ENCODE assay signal across 2 cellular contexts in the genomic region with DNA sequence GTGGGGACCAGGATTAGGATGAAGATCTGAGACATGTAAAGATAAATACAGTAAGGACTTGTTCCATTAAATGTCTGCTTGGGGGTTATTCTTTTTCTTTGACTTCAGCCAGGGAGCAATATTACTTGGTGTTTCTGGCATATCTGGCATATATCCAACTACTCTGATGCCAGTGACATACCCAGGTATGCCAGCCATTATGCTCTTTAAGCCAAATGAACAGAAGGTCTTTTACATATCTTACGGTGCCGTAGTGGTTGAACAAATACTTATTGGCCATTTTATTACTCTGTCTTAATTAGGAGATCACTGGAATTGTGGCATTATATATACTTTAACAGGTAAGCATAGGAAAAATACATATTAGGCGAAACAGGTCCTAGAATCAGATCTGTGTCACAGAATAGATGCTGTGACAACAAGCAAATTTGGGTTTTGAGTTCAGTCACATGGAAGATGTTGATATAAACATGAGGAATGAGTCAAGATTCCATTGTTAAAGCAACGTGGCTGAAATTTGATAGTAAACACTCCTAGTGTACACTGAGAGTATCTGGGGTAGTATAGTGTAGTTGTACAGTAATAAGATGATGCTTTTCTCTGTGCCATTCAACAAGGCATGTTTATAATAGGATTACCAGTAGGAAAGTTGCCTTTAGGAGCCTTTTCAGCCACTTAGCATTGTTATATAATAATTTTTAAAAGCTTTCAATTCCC.
TF ChIP-seq lines count a peak whose summit lies in the region.

No MANE protein-coding gene starts in this region.

TF ChIP-seq in SK-N-SH treated with all-trans-retinoic acid at 6 μM for 48 hours, 23 proteins besides CTCF, POLR2A, EP300 and RAD21:
- no peak for TF ChIP-seq ZFP30 (CRISPR knock-in tag; IDR thresholded peaks at IDR 0.05)
- TF ChIP-seq ZFP3 (CRISPR knock-in tag; IDR thresholded peaks at IDR 0.05): no peak
- no peak for TF ChIP-seq ZC3H10 (CRISPR knock-in tag; IDR thresholded peaks at IDR 0.05)

TF ChIP-seq in SK-N-SH, 30 proteins besides CTCF, POLR2A, EP300 and RAD21:
- no peak for TF ChIP-seq TAF1 (IDR thresholded peaks at IDR 0.05; ENCODE audit: borderline replicate concordance, low read depth, low read length)
- no peak for TF ChIP-seq ELF1 (IDR thresholded peaks at IDR 0.05)
- TF ChIP-seq SMC3 (IDR thresholded peaks at IDR 0.05; ENCODE audit: low read depth, low read length): no peak
- TF ChIP-seq, protein P1, sequence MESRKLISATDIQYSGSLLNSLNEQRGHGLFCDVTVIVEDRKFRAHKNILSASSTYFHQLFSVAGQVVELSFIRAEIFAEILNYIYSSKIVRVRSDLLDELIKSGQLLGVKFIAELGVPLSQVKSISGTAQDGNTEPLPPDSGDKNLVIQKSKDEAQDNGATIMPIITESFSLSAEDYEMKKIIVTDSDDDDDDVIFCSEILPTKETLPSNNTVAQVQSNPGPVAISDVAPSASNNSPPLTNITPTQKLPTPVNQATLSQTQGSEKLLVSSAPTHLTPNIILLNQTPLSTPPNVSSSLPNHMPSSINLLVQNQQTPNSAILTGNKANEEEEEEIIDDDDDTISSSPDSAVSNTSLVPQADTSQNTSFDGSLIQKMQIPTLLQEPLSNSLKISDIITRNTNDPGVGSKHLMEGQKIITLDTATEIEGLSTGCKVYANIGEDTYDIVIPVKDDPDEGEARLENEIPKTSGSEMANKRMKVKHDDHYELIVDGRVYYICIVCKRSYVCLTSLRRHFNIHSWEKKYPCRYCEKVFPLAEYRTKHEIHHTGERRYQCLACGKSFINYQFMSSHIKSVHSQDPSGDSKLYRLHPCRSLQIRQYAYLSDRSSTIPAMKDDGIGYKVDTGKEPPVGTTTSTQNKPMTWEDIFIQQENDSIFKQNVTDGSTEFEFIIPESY (IDR thresholded peaks at IDR 0.05; ENCODE audit: borderline replicate concordance, low read depth): no peak
- TF ChIP-seq NFIC (IDR thresholded peaks at IDR 0.05; ENCODE audit: borderline replicate concordance): no peak
- TF ChIP-seq MEF2A (IDR thresholded peaks at IDR 0.05; ENCODE audit: borderline replicate concordance, low read depth): no peak
- TF ChIP-seq, protein P2, sequence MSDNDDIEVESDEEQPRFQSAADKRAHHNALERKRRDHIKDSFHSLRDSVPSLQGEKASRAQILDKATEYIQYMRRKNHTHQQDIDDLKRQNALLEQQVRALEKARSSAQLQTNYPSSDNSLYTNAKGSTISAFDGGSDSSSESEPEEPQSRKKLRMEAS (IDR thresholded peaks at IDR 0.05; ENCODE audit: low read depth): no peak
- TF ChIP-seq TCF12 (IDR thresholded peaks at IDR 0.05): no peak
- TF ChIP-seq POLR2AphosphoS5 (IDR thresholded peaks at IDR 0.05; ENCODE audit: low read depth, low read length): no peak
- TF ChIP-seq EZH2phosphoT487 (IDR thresholded peaks at IDR 0.05; ENCODE audit: borderline replicate concordance, low read depth): no peak
- TF ChIP-seq JUND (IDR thresholded peaks at IDR 0.05): no peak
- TF ChIP-seq FOXJ3 (CRISPR knock-in tag; IDR thresholded peaks at IDR 0.05): no peak
- TF ChIP-seq FOXM1 (IDR thresholded peaks at IDR 0.05; ENCODE audit: low read depth): no peak
- TF ChIP-seq GATA2 (CRISPR knock-in tag; IDR thresholded peaks at IDR 0.05): no peak
- TF ChIP-seq, protein P3, sequence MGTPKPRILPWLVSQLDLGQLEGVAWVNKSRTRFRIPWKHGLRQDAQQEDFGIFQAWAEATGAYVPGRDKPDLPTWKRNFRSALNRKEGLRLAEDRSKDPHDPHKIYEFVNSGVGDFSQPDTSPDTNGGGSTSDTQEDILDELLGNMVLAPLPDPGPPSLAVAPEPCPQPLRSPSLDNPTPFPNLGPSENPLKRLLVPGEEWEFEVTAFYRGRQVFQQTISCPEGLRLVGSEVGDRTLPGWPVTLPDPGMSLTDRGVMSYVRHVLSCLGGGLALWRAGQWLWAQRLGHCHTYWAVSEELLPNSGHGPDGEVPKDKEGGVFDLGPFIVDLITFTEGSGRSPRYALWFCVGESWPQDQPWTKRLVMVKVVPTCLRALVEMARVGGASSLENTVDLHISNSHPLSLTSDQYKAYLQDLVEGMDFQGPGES (IDR thresholded peaks at IDR 0.05; ENCODE audit: low read depth, low read length): no peak
- no peak for TF ChIP-seq SIN3A (IDR thresholded peaks at IDR 0.05; ENCODE audit: borderline replicate concordance, low read depth, low read length)
- TF ChIP-seq FOSL2 (IDR thresholded peaks at IDR 0.05; ENCODE audit: borderline replicate concordance, low read depth): no peak
- TF ChIP-seq, protein P4, sequence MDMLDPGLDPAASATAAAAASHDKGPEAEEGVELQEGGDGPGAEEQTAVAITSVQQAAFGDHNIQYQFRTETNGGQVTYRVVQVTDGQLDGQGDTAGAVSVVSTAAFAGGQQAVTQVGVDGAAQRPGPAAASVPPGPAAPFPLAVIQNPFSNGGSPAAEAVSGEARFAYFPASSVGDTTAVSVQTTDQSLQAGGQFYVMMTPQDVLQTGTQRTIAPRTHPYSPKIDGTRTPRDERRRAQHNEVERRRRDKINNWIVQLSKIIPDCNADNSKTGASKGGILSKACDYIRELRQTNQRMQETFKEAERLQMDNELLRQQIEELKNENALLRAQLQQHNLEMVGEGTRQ (IDR thresholded peaks at IDR 0.05; ENCODE audit: borderline replicate concordance, low read depth, low read length): no peak
- TF ChIP-seq, protein P5, sequence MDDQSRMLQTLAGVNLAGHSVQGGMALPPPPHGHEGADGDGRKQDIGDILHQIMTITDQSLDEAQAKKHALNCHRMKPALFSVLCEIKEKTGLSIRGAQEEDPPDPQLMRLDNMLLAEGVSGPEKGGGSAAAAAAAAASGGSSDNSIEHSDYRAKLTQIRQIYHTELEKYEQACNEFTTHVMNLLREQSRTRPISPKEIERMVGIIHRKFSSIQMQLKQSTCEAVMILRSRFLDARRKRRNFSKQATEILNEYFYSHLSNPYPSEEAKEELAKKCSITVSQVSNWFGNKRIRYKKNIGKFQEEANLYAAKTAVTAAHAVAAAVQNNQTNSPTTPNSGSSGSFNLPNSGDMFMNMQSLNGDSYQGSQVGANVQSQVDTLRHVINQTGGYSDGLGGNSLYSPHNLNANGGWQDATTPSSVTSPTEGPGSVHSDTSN (IDR thresholded peaks at IDR 0.05): no peak
- TF ChIP-seq RCOR1 (IDR thresholded peaks at IDR 0.05; ENCODE audit: low read length): no peak
TF ChIP-seq in SK-N-SH: peak in this region for 0.
